26 cellular contexts compared by ENCODE assay signal in the genomic region with DNA sequence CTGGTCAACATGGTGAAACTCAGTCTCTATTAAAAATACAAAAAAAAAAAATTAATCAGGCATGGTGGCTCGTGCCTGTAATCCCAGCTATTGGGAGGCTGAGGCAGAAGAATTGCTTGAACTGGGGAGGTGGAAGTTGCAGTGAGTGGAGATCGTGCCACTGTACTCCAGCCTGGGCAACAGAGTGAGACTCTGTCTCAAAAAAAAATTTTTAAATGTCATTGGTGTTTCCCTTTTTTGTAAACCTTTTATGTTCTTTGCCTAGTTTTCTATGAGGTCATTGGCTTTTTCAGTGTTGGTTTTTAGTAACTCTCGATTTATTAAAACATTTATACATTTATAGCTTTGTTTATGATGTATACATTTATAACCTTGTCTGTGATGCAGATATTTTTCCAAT. TPM values are rescaled to one million over a fixed set of nuclear protein-coding genes. Genes with fewer than 3 reads are reported as not detected.
DNase-seq lines count a peak whose midpoint lies in the region; ATAC-seq and TF ChIP-seq lines count a peak whose summit lies in the region.
"Had no signal": no experiment of that assay in that cellular context is flagged by ENCODE, and none has a peak within 500 bp of the region (broad histone marks: within the 10 kb centered on the region; RNA-seq: fewer than 3 reads in every experiment).

No MANE protein-coding gene starts in this region.

- no peak overlapping the region for H3K4me3 Mint-ChIP-seq in activated naive CD4-positive, alpha-beta T cell treated with anti-CD3 and anti-CD28 coated beads for 36 hours
- H3K4me3 Mint-ChIP-seq in activated naive CD4-positive, alpha-beta T cell treated with anti-CD3 and anti-CD28 coated beads, Interleukin-2, amount 10 ng/mL, durations not matched to agents 7 days and 5 days, result no peak overlapping the region
- peak overlapping the region; percentile 33 to 71 for H3K4me3 Mint-ChIP-seq in effector memory CD8-positive, alpha-beta T cell
- H3K4me3 Mint-ChIP-seq in stimulated activated naive CD8-positive, alpha-beta T cell treated with anti-CD3 and anti-CD28 coated beads, Interleukin-15, Interleukin-2, amounts not matched to agents 100 ng/mL and 50 ng/mL, for 24 hours, result no peak overlapping the region

- peak overlapping the region; percentile 83 for H3K27ac Mint-ChIP-seq in activated naive CD4-positive, alpha-beta T cell treated with anti-CD3 and anti-CD28 coated beads for 36 hours
- no peak overlapping the region for H3K27ac Mint-ChIP-seq in activated naive CD4-positive, alpha-beta T cell treated with anti-CD3 and anti-CD28 coated beads, Interleukin-2, amount 10 ng/mL, durations not matched to agents 7 days and 5 days
- peak overlapping the region; percentile 87 to 93 for H3K27ac Mint-ChIP-seq in effector memory CD8-positive, alpha-beta T cell
- H3K27ac Mint-ChIP-seq in stimulated activated naive CD8-positive, alpha-beta T cell treated with anti-CD3 and anti-CD28 coated beads, Interleukin-15, Interleukin-2, amounts not matched to agents 100 ng/mL and 50 ng/mL, for 24 hours, result peak overlapping the region; percentile 61

- no peak for DNase-seq in activated naive CD4-positive, alpha-beta T cell treated with anti-CD3 and anti-CD28 coated beads for 36 hours
- no peak for DNase-seq in activated naive CD4-positive, alpha-beta T cell treated with anti-CD3 and anti-CD28 coated beads, Interleukin-2, amount 10 ng/mL, durations not matched to agents 7 days and 5 days
- DNase-seq in OCI-LY7 (ENCODE audit: low spot score) (no peak), NCI-H2029 (lab: John Stamatoyannopoulos, UW) (no peak), AG08396 (ENCODE audit: low spot score) (no peak), NCI-H2081 treated with DMSO at 0.1 percent for 48 hours (lab: John Stamatoyannopoulos, UW) (no peak)
- no peak for DNase-seq in effector memory CD8-positive, alpha-beta T cell
- DNase-seq: activated gamma-delta T cell; amniotic stem cell; C1 segment of cervical spinal cord; DMS 273 treated with DMSO at 0.1 percent for 48 hours; effector memory CD4-positive, alpha-beta T cell; foreskin fibroblast; heart left ventricle; MG63; NCI-H2081; NCI-H446; small intestine; stimulated activated naive CD4-positive, alpha-beta T cell; T-helper 9 cell; thyroid gland had no signal

- no peaks in the 10 kb centered on the region for H3K9me2 ChIP-seq in OCI-LY7 (ENCODE audit: insufficient read depth, low read length)

- H3K4me3 ChIP-seq in OCI-LY7 (ENCODE audit: low read depth, low read length, poor library complexity, severe bottlenecking), result peak overlapping the region; percentile 21
- H3K4me3 ChIP-seq: breast epithelium, heart left ventricle, K562, lung, MG63, thyroid gland had no signal

- H3K27me3 Mint-ChIP-seq in activated naive CD4-positive, alpha-beta T cell treated with anti-CD3 and anti-CD28 coated beads for 36 hours (ENCODE audit: low read depth), result no peaks in the 10 kb centered on the region
- no peaks in the 10 kb centered on the region for H3K27me3 Mint-ChIP-seq in activated naive CD4-positive, alpha-beta T cell treated with anti-CD3 and anti-CD28 coated beads, Interleukin-2, amount 10 ng/mL, durations not matched to agents 7 days and 5 days
- no peaks in the 10 kb centered on the region for H3K27me3 Mint-ChIP-seq in effector memory CD8-positive, alpha-beta T cell
- H3K27me3 Mint-ChIP-seq in stimulated activated naive CD8-positive, alpha-beta T cell treated with anti-CD3 and anti-CD28 coated beads, Interleukin-15, Interleukin-2, amounts not matched to agents 100 ng/mL and 50 ng/mL, for 24 hours, result no peaks in the 10 kb centered on the region

- peaks cover 30% of the 10 kb centered on the region for H3K36me3 Mint-ChIP-seq in activated naive CD4-positive, alpha-beta T cell treated with anti-CD3 and anti-CD28 coated beads for 36 hours (ENCODE audit: low read depth)
- H3K36me3 Mint-ChIP-seq in activated naive CD4-positive, alpha-beta T cell treated with anti-CD3 and anti-CD28 coated beads, Interleukin-2, amount 10 ng/mL, durations not matched to agents 7 days and 5 days, result peaks cover 56% of the 10 kb centered on the region
- H3K36me3 Mint-ChIP-seq in effector memory CD8-positive, alpha-beta T cell (ENCODE audit: insufficient read depth), result peaks cover 86% of the 10 kb centered on the region
- H3K36me3 Mint-ChIP-seq in stimulated activated naive CD8-positive, alpha-beta T cell treated with anti-CD3 and anti-CD28 coated beads, Interleukin-15, Interleukin-2, amounts not matched to agents 100 ng/mL and 50 ng/mL, for 24 hours (ENCODE audit: low read depth), result peaks cover 58% of the 10 kb centered on the region

- no peaks in the 10 kb centered on the region for H3K9me3 ChIP-seq in OCI-LY7 (ENCODE audit: low read length)
- H3K9me3 ChIP-seq: breast epithelium, heart left ventricle, MG63, neutrophil, thyroid gland had no signal

- peaks cover 49% of the 10 kb centered on the region for H3K36me3 ChIP-seq in OCI-LY7 (ENCODE audit: insufficient read depth, low read length)
- H3K36me3 ChIP-seq: breast epithelium, MG63, thyroid gland had no signal

- CTCF ChIA-PET in activated naive CD4-positive, alpha-beta T cell treated with anti-CD3 and anti-CD28 coated beads for 36 hours (lab: Charles Lee), result interaction anchor here (0.7 to 1.8 kb wide), 3 partner anchors 34 to 459 kb away, joined by 4 to 16 read pairs (median 5); no protein-coding TSS in a partner anchor
- CTCF ChIA-PET in activated naive CD4-positive, alpha-beta T cell treated with anti-CD3 and anti-CD28 coated beads, Interleukin-2, amount 10 ng/mL, durations not matched to agents 7 days and 5 days (lab: Charles Lee), result interaction anchor here (1.0 to 2.0 kb wide), 2 partner anchors 10 to 43 kb away, joined by 5 read pairs; no protein-coding TSS in a partner anchor
- CTCF ChIA-PET in OCI-LY7 (lab: Charles Lee; ENCODE audit: unreplicated experiment), result no interaction called here

- no peak overlapping the region; the same call in 1 of the 2 replicates for H2AFZ ChIP-seq in OCI-LY7 (ENCODE audit: low read length)

- no TSS peak for BruUV-seq in OCI-LY7 (replicated peaks; lab: Mats Ljungman, UMichigan)

- H3K4me1 ChIP-seq in OCI-LY7 (ENCODE audit: insufficient read depth, low read length, poor library complexity, severe bottlenecking), result peaks cover 86% of the 10 kb centered on the region
- H3K4me1 ChIP-seq: breast epithelium, thyroid gland had no signal

- POLR2A ChIA-PET in OCI-LY7 (lab: Charles Lee), result interaction anchor here (0.6 to 7.4 kb wide), 8 partner anchors 16 to 178 kb away, joined by 3 to 76 read pairs (median 4); partner anchors contain the start of genes NLRC5, PSME3IP1 and RSPRY1

- peaks cover 87% of the 10 kb centered on the region for H3K4me1 Mint-ChIP-seq in activated naive CD4-positive, alpha-beta T cell treated with anti-CD3 and anti-CD28 coated beads for 36 hours (ENCODE audit: low read depth)
- peaks cover 90% of the 10 kb centered on the region for H3K4me1 Mint-ChIP-seq in activated naive CD4-positive, alpha-beta T cell treated with anti-CD3 and anti-CD28 coated beads, Interleukin-2, amount 10 ng/mL, durations not matched to agents 7 days and 5 days
- peaks cover 63 to 74% of the 10 kb centered on the region in 2 donors for H3K4me1 Mint-ChIP-seq in effector memory CD8-positive, alpha-beta T cell (ENCODE audit: low read depth in 2 of 2)
- H3K4me1 Mint-ChIP-seq in stimulated activated naive CD8-positive, alpha-beta T cell treated with anti-CD3 and anti-CD28 coated beads, Interleukin-15, Interleukin-2, amounts not matched to agents 100 ng/mL and 50 ng/mL, for 24 hours (ENCODE audit: low read depth), result peaks cover 95% of the 10 kb centered on the region

- H4K20me1 ChIP-seq in OCI-LY7 (ENCODE audit: insufficient read depth, low read length), result no peaks in the 10 kb centered on the region

- no peak for ATAC-seq in effector memory CD8-positive, alpha-beta T cell (replicated peaks)
- ATAC-seq: heart left ventricle, K562 had no signal

- peaks cover 89% of the 10 kb centered on the region for H3K79me2 ChIP-seq in OCI-LY7 (ENCODE audit: insufficient read depth, low read depth, low read length)

- H3K27ac ChIP-seq in OCI-LY7 (ENCODE audit: low read depth, low read length, poor library complexity, severe bottlenecking), result peak overlapping the region; percentile 42
- H3K27ac ChIP-seq: breast epithelium, heart left ventricle, neutrophil, thyroid gland had no signal

- no peaks in the 10 kb centered on the region for H3K9me3 Mint-ChIP-seq in activated naive CD4-positive, alpha-beta T cell treated with anti-CD3 and anti-CD28 coated beads for 36 hours
- no peaks in the 10 kb centered on the region for H3K9me3 Mint-ChIP-seq in activated naive CD4-positive, alpha-beta T cell treated with anti-CD3 and anti-CD28 coated beads, Interleukin-2, amount 10 ng/mL, durations not matched to agents 7 days and 5 days
- no peaks in the 10 kb centered on the region for H3K9me3 Mint-ChIP-seq in effector memory CD8-positive, alpha-beta T cell
- no peaks in the 10 kb centered on the region for H3K9me3 Mint-ChIP-seq in stimulated activated naive CD8-positive, alpha-beta T cell treated with anti-CD3 and anti-CD28 coated beads, Interleukin-15, Interleukin-2, amounts not matched to agents 100 ng/mL and 50 ng/mL, for 24 hours

- H3K4me2 ChIP-seq in OCI-LY7 (ENCODE audit: low read length), result peak overlapping the region; percentile 62

- intact Hi-C loops in activated naive CD4-positive, alpha-beta T cell treated with anti-CD3 and anti-CD28 coated beads for 36 hours (cut with micrococcal nuclease), result no loop called here
- intact Hi-C loops in OCI-LY7 (cut with micrococcal nuclease; ENCODE audit: unreplicated experiment), result no loop called here

- TF ChIP-seq CTCF in OCI-LY7 (conservative IDR thresholded peaks at IDR 0.05; ENCODE audit: low read length), result no peak

RNA-seq across cellular contexts. Expression of gene NLRC5, which starts 18.2 kb away (rescaled TPM):
- total RNA-seq in activated naive CD4-positive, alpha-beta T cell treated with anti-CD3 and anti-CD28 coated beads for 36 hours, result 100 to 1,000 TPM; 104 to 119 TPM
- 156 and 199 TPM in 2 replicates for total RNA-seq in OCI-LY7 (2014; rRNA removed; shearing (Covaris generic))
- 305 and 310 TPM in 2 replicates for total RNA-seq in OCI-LY7 (2022)

RNA-seq across cellular contexts. Expression of gene CETP, which starts 45.8 kb away (rescaled TPM):
- not detected for total RNA-seq in activated naive CD4-positive, alpha-beta T cell treated with anti-CD3 and anti-CD28 coated beads for 36 hours
- total RNA-seq in OCI-LY7 (2014; rRNA removed; shearing (Covaris generic)), result 0.54 and 0.67 TPM in 2 replicates
- 0.41 and 0.65 TPM in 2 replicates for total RNA-seq in OCI-LY7 (2022)
- total RNA-seq: K562 had no signal

Comparison
In these comparisons a context has a peak if more than half of its experiments do, and no peak if none do; other contexts are left out.
1. H3K4me3 Mint-ChIP-seq: peak in effector memory CD8-positive, alpha-beta T cell (2 of 2); none in activated naive CD4-positive, alpha-beta T cell treated with anti-CD3 and anti-CD28 coated beads for 36 hours (single experiment), activated naive CD4-positive, alpha-beta T cell treated with anti-CD3 and anti-CD28 coated beads, Interleukin-2, amount 10 ng/mL, durations not matched to agents 7 days and 5 days (single experiment) and stimulated activated naive CD8-positive, alpha-beta T cell treated with anti-CD3 and anti-CD28 coated beads, Interleukin-15, Interleukin-2, amounts not matched to agents 100 ng/mL and 50 ng/mL, for 24 hours (single experiment).